In the genomic region with DNA sequence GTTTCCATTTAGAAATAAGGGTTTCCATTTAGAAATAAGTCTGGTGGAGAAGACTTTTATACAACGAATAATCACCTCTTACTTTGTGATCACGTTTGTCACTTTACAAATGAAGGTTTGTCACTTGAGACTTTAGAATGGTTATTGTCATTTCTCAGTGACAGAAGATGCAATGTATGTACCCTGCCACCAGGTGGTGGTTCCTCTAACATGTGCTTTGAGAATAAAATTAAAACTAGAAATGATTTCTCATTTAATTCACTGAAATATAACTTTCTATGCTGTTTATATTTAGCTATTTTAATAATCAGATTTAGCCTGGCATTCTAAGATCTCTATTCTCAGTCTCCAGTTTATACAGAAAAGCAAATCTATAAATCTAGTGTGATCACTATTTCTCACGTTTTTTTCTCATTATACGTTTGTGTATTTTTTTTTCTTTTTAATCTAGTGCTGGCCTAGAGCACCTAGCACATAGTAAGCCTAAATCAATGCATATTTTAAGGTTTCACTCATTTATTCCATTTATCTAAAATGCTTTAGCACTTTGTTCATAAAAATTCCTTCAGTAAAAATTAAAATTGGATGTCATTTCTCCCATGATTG, we compare ENCODE assay signal across 8 cellular contexts. TPM values are rescaled to one million over a fixed set of nuclear protein-coding genes. Genes with fewer than 3 reads are reported as not detected.
A peak's percentile ranks its signal among the peaks of the same experiment; 100 is the strongest.
DNase-seq lines count a peak whose midpoint lies in the region; ATAC-seq and TF ChIP-seq lines count a peak whose summit lies in the region.

No MANE protein-coding gene starts in this region.

- no peak overlapping the region for H3K27ac Mint-ChIP-seq in activated naive CD4-positive, alpha-beta T cell treated with anti-CD3 and anti-CD28 coated beads, Interleukin-2, amount 50 U/mL, for 72 hours

- no peaks in the 10 kb centered on the region for H3K27me3 ChIP-seq in colonic mucosa

- TF ChIP-seq CTCF in LNCAP (IDR thresholded peaks at IDR 0.05): peak; percentile 68
- peak; percentile 47 for TF ChIP-seq CTCF in colonic mucosa (IDR thresholded peaks at IDR 0.05)

- peaks cover 0 to 3% of the 10 kb centered on the region in 2 donors for H3K36me3 Mint-ChIP-seq in activated naive CD4-positive, alpha-beta T cell treated with anti-CD3 and anti-CD28 coated beads, Interleukin-2, amount 50 U/mL, for 72 hours

- no peaks in the 10 kb centered on the region for H3K9me3 ChIP-seq in colonic mucosa

- DNase-seq in AG20443 (ENCODE audit: low spot score): peak; percentile 15
- no peak for DNase-seq in colonic mucosa
- DNase-seq in renal cortical epithelial cell (ENCODE audit: low read depth): peak; percentile 18
- no peak for DNase-seq in activated T-cell treated with anti-CD3 and anti-CD28 coated beads for 4 hours
- no peak for DNase-seq in NCI-H226
- DNase-seq in activated naive CD4-positive, alpha-beta T cell treated with anti-CD3 and anti-CD28 coated beads, Interleukin-2, amount 50 U/mL, for 72 hours (ENCODE audit: low spot score in 2 of 2): no peak

- ATAC-seq in GM18868 (IDR thresholded peaks at IDR 0.05; ENCODE audit: unreplicated experiment): peak; percentile 85
- ATAC-seq in activated naive CD4-positive, alpha-beta T cell treated with anti-CD3 and anti-CD28 coated beads, Interleukin-2, amount 50 U/mL, for 72 hours: no peak

- H3K9me3 Mint-ChIP-seq in activated naive CD4-positive, alpha-beta T cell treated with anti-CD3 and anti-CD28 coated beads, Interleukin-2, amount 50 U/mL, for 72 hours: peaks cover 13 to 20% of the 10 kb centered on the region in 2 donors

- H3K27ac ChIP-seq in colonic mucosa: no peak overlapping the region

- intact Hi-C loops in colonic mucosa (cut with DNase I): no loop called here

- H3K36me3 ChIP-seq in colonic mucosa: no peaks in the 10 kb centered on the region

- no peak overlapping the region for H3K9ac ChIP-seq in colonic mucosa (ENCODE audit: low read depth in 2 of 2, low read length in 2 of 2)

- no peak overlapping the region for H3K4me3 ChIP-seq in colonic mucosa

- no peaks in the 10 kb centered on the region for H3K4me1 ChIP-seq in colonic mucosa

RNA-seq across cellular contexts. Expression of a gene that starts 57.4 kb away (rescaled TPM):
- total RNA-seq in colonic mucosa (not detected), renal cortical epithelial cell (not detected in 2 replicates)
- total RNA-seq in activated naive CD4-positive, alpha-beta T cell treated with anti-CD3 and anti-CD28 coated beads, Interleukin-2, amount 50 U/mL, for 72 hours: not detected

Comparison
In these comparisons a context has a peak if more than half of its experiments do, and no peak if none do; other contexts are left out.
1. DNase-seq: peak in AG20443 (single experiment) and renal cortical epithelial cell (single experiment); none in colonic mucosa (single experiment), activated T-cell treated with anti-CD3 and anti-CD28 coated beads for 4 hours (single experiment), NCI-H226 (single experiment) and activated naive CD4-positive, alpha-beta T cell treated with anti-CD3 and anti-CD28 coated beads, Interleukin-2, amount 50 U/mL, for 72 hours (0 of 2).